In the genomic region with DNA sequence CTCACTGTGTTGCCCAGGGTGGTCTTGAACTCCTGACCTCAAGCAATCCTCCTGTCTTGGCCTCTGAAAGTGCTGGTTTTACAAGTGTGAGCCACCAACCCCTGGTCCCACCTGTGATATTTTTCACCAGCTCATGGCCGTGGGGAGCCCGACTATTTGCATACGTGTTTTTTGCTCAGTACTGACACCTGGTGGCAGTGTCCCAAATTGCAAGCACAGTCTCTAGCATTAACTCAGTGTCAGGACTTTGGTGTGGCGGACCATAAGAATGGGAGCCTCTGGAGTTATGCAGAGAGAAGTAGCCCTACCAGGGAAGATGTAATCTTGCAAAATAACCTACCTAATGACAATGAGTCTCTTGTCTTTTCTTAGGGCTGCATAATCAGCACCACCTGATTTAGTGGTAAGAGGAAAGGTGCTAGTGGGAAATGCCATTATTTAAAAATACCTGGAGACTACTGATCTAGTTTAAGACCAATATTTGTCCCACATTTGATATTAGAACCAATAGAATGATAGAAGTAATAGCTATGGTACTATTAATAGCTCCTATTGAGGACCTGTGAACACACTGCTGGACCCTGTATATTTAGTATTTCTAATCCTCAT, we compare ENCODE assay signal across 9 cellular contexts.
A peak's percentile ranks its signal among the peaks of the same experiment; 100 is the strongest.
DNase-seq lines count a peak whose midpoint lies in the region; ATAC-seq and TF ChIP-seq lines count a peak whose summit lies in the region.
"Had no signal": no experiment of that assay in that cellular context is flagged by ENCODE, and none has a peak within 500 bp of the region (broad histone marks: within the 10 kb centered on the region; RNA-seq: fewer than 3 reads in every experiment).

No MANE protein-coding gene starts in this region.

- ATAC-seq in sciatic nerve, result no peak

- DNase-seq in NCI-H2227 (lab: John Stamatoyannopoulos, UW; ENCODE audit: unreplicated experiment) (peak; percentile 29), NCI-H2227 treated with DMSO at 0.1 percent for 48 hours (lab: John Stamatoyannopoulos, UW) (no peak), SKM-1 (lab: John Stamatoyannopoulos, UW; ENCODE audit: unreplicated experiment) (peak; percentile 7), epithelial cell of esophagus (ENCODE audit: low read depth) (no peak), HuH-7 (ENCODE audit: low spot score) (no peak), cerebellar nuclear complex (lab: John Stamatoyannopoulos, UW) (no peak), sciatic nerve (ENCODE audit: low spot score) (no peak)
- peak; percentile 42 for DNase-seq in stimulated activated CD4-positive, alpha-beta T cell treated with anti-CD3 and anti-CD28 coated beads, Interleukin-4, amount 100 ng/mL, for 24 hours
- DNase-seq: activated B cell treated with CpG ODN at 0.5 μM for 24 hours had no signal

- intact Hi-C loops in sciatic nerve (cut with DNase I), result no loop called here

- H3K4me3 ChIP-seq in epithelial cell of esophagus (ENCODE audit: low read length), result no peak overlapping the region

- TF ChIP-seq CTCF in epithelial cell of esophagus (IDR thresholded peaks at IDR 0.05; ENCODE audit: insufficient read depth, low read depth, low read length, missing control alignments), result peak; percentile 60

Comparison
In these comparisons a context has a peak if more than half of its experiments do, and no peak if none do; other contexts are left out.
1. DNase-seq: peak in NCI-H2227 (single experiment), SKM-1 (single experiment) and stimulated activated CD4-positive, alpha-beta T cell treated with anti-CD3 and anti-CD28 coated beads, Interleukin-4, amount 100 ng/mL, for 24 hours (single experiment); none in NCI-H2227 treated with DMSO at 0.1 percent for 48 hours (single experiment), epithelial cell of esophagus (single experiment), HuH-7 (single experiment), cerebellar nuclear complex (0 of 2) and sciatic nerve (single experiment).